11 cellular contexts compared by ENCODE assay signal in genomic region chr5:130321931-130322330, GRCh38.
"Had no signal": no experiment of that assay in that cellular context is flagged by ENCODE, and none has a peak within 500 bp of the region (broad histone marks: within the 10 kb centered on the region; RNA-seq: fewer than 3 reads in every experiment).

No MANE protein-coding gene starts in this region.

- H3K4me2 ChIP-seq: GM23338 had no signal

- H2AFZ ChIP-seq: GM23248, GM23338 had no signal

- H3K4me3 Mint-ChIP-seq: GM23338, H9, HFFc6 had no signal

- H3K4me1 ChIP-seq: HAP-1 had no signal

- DNase-seq: GM23248, GOT3, H7, H9, HCEC 1CT, HFFc6 had no signal

- H3K27ac ChIP-seq: GM23248 had no signal

- H3K9ac ChIP-seq: GM23248 had no signal

- H3K36me3 ChIP-seq: HAP-1 had no signal

- H3K9me3 ChIP-seq: HAP-1 had no signal

- H3K4me3 ChIP-seq: GM23248, GM23338, HAP-1 had no signal

- ATAC-seq: GM23338, HCT116 had no signal

- H3K27ac Mint-ChIP-seq: GM23338, H9, HFFc6 had no signal

- FAIRE-seq: H1, H54 had no signal

- H3K4me1 Mint-ChIP-seq: H9 had no signal
